ENCODE assay signal across 8 cellular contexts in genomic region chr19:1252818-1253513, GRCh38. TPM values are rescaled to one million over a fixed set of nuclear protein-coding genes. Genes with fewer than 3 reads are reported as not detected.
DNase-seq lines count a peak whose midpoint lies in the region; ATAC-seq and TF ChIP-seq lines count a peak whose summit lies in the region.

No MANE protein-coding gene starts in this region.

- no peak for ATAC-seq in HG02759 (IDR thresholded peaks at IDR 0.05; ENCODE audit: unreplicated experiment)

- POLR2A ChIA-PET in SK-N-SH (lab: Yijun Ruan, JAX): interaction anchor here (1.0 to 1.9 kb wide), 7 partner anchors 9 to 22 kb away, joined by 3 to 32 read pairs (median 7); partner anchors contain the start of genes ATP5F1D, CIRBP and FAM174C

- H3K27ac ChIP-seq in SK-N-SH (ENCODE audit: low read depth in 2 of 2, low read length in 1 of 2) (peak overlapping the region; percentile 95 to 99), adrenal gland (peak overlapping the region; percentile 97 to 100 (median 99)), prostate gland (peak overlapping the region; percentile 97 to 100)

- H3K4me1 ChIP-seq in SK-N-SH (ENCODE audit: control insufficient read depth in 1 of 2, insufficient read depth in 2 of 2, low read depth in 1 of 2, low read length in 1 of 2) (peaks cover 18 to 32% of the 10 kb centered on the region in 2 experiments; a peak in 3 of 4 replicates), adrenal gland (replicated peaks in 1 of 2) (peaks cover 40% of the 10 kb centered on the region in 2 donors), prostate gland (replicated peaks) (peaks cover 36% of the 10 kb centered on the region)

- H3K27me3 ChIP-seq in SK-N-SH (ENCODE audit: insufficient read depth): no peaks in the 10 kb centered on the region
- no peaks in the 10 kb centered on the region for H3K27me3 ChIP-seq in adrenal gland
- no peaks in the 10 kb centered on the region for H3K27me3 ChIP-seq in prostate gland (replicated peaks; ENCODE audit: insufficient read depth)

- peak in 1 of 2 experiments; percentile 7; a peak in 1 of 4 replicates for TF ChIP-seq EP300 in SK-N-SH (IDR thresholded peaks at IDR 0.05; ENCODE audit: borderline replicate concordance in 1 of 2, low read depth in 1 of 2, low read length in 1 of 2)

- H3K4me3 ChIP-seq in SK-N-SH (ENCODE audit: low read depth in 2 of 2, low read length in 1 of 2) (peak overlapping the region; percentile 79 to 86), adrenal gland (peak overlapping the region in 2 of 4 donors; percentile 38 to 92), prostate gland (peak overlapping the region; percentile 87 to 95)

- 2% methylated on average over 11 of the region's 26 CpGs for WGBS in SK-N-SH (ENCODE audit: low lambda C conversion rate)
- WGBS in adrenal gland, 4 donors: 0 to 1% (median 0%) methylated on average over 2 to 26 of the region's 26 CpGs
- 2% methylated on average over 11 of the region's 26 CpGs for WGBS in prostate gland

- H4K20me1 ChIP-seq in SK-N-SH (ENCODE audit: insufficient read depth): peaks cover 60% of the 10 kb centered on the region

- CTCF ChIA-PET in SK-N-SH (lab: Yijun Ruan, JAX): interaction anchor here (0.8 to 18.6 kb wide), 7 partner anchors 9 to 140 kb away, joined by 3 to 594 read pairs (median 4); partner anchors contain the start of genes ATP5F1D and CIRBP

- H3K79me2 ChIP-seq in SK-N-SH (ENCODE audit: insufficient read depth): peaks cover 79% of the 10 kb centered on the region

- H3K9me3 ChIP-seq in SK-N-SH: no peaks in the 10 kb centered on the region
- no peaks in the 10 kb centered on the region for H3K9me3 ChIP-seq in adrenal gland (replicated peaks in 1 of 3)
- no peaks in the 10 kb centered on the region for H3K9me3 ChIP-seq in prostate gland

- peaks cover 54% of the 10 kb centered on the region for H3F3A ChIP-seq in SK-N-SH (replicated peaks; ENCODE audit: insufficient read depth)

- H3K36me3 ChIP-seq in SK-N-SH (replicated peaks in 1 of 2; ENCODE audit: control insufficient read depth in 1 of 2, insufficient read depth in 2 of 2, low read length in 1 of 2): peaks cover 43 to 49% of the 10 kb centered on the region in 2 experiments
- peaks cover 0 to 56% of the 10 kb centered on the region in 2 donors for H3K36me3 ChIP-seq in adrenal gland (replicated peaks in 1 of 2)
- peaks cover 16 to 31% of the 10 kb centered on the region in 2 donors for H3K36me3 ChIP-seq in prostate gland

- intact Hi-C loops in adrenal gland (cut with DNase I): no loop called here
- intact Hi-C loops in cardiac septum (cut with DNase I): no loop called here
- intact Hi-C loops in prostate gland (cut with DNase I): no loop called here

- H3K4me2 ChIP-seq in SK-N-SH: peak overlapping the region; percentile 99

- TF ChIP-seq POLR2A in adrenal gland (IDR thresholded peaks at IDR 0.05): peak in 1 of 2 donors; percentile 72
- TF ChIP-seq POLR2A in prostate gland (IDR thresholded peaks at IDR 0.05): no peak

- peak overlapping the region; percentile 98 for H3K9ac ChIP-seq in SK-N-SH

- no peak overlapping the region for H2AFZ ChIP-seq in SK-N-SH (ENCODE audit: low read depth)

- DNase-seq in AML-193 (lab: John Stamatoyannopoulos, UW): peak; percentile 80 to 93
- DNase-seq in HT-29 (ENCODE audit: low spot score): peak; percentile 78
- peak; percentile 69 for DNase-seq in SK-N-SH
- DNase-seq in adrenal gland: peak; percentile 92 to 98 (median 97)
- DNase-seq in cardiac septum (ENCODE audit: low spot score): peak; percentile 97
- peak; percentile 91 for DNase-seq in prostate gland (ENCODE audit: low spot score)
- no peak for DNase-seq in RPMI8226

- peak; percentile 24 for TF ChIP-seq CTCF in SK-N-SH (IDR thresholded peaks at IDR 0.05)
- TF ChIP-seq CTCF in adrenal gland (IDR thresholded peaks at IDR 0.05): peak in 3 of 6 experiments; percentile 30 to 38 (median 35)
- TF ChIP-seq CTCF in prostate gland (IDR thresholded peaks at IDR 0.05): peak in 1 of 4 experiments; percentile 18

- TF ChIP-seq RAD21 in SK-N-SH (IDR thresholded peaks at IDR 0.05; ENCODE audit: low read length): no peak

- no peaks in the 10 kb centered on the region for H3K9me2 ChIP-seq in SK-N-SH

TF ChIP-seq in SK-N-SH, 30 proteins besides CTCF, POLR2A, EP300 and RAD21 (continues in another document):
- TF ChIP-seq FOXJ3 (CRISPR knock-in tag; IDR thresholded peaks at IDR 0.05) (no peak), GATA2 (CRISPR knock-in tag; IDR thresholded peaks at IDR 0.05) (no peak), REST (IDR thresholded peaks at IDR 0.05; ENCODE audit: low read depth, low read length) (no peak), USF2 (IDR thresholded peaks at IDR 0.05; ENCODE audit: borderline replicate concordance, low read depth, low read length) (no peak), JUND (IDR thresholded peaks at IDR 0.05) (peak; percentile 78), MEF2A (IDR thresholded peaks at IDR 0.05; ENCODE audit: borderline replicate concordance, low read depth) (no peak), TCF12 (IDR thresholded peaks at IDR 0.05) (peak; percentile 59; the same call in 1 of the 2 replicates)

RNA-seq across cellular contexts. Expression of gene MIDN, which starts 4.6 kb away (rescaled TPM):
- 32.5 and 38.6 TPM in 2 replicates for total RNA-seq in HT-29 (2014; rRNA removed; shearing (Covaris generic))
- 8.2 and 13.9 TPM in 2 replicates for polyA plus RNA-seq in SK-N-SH (2012; rRNA removed)
- polyA plus RNA-seq in SK-N-SH (2012; cell fraction: cytosol; rRNA removed): 6.8 and 9.9 TPM in 2 replicates
- 53.9 and 79.1 TPM in 2 replicates for polyA plus RNA-seq in SK-N-SH (2012; cell fraction: nucleus; rRNA removed)
- 100 to 1,000 TPM in 5 of 8 donors, 10 to 100 TPM in 3; 20.0 to 189 (median 113) TPM for total RNA-seq in adrenal gland
- 10 to 100 TPM; 15.5 to 73.0 (median 46.8) TPM for polyA plus RNA-seq in adrenal gland
- total RNA-seq in cardiac septum: 97.5 TPM
- 10 to 100 TPM; 35.8 to 42.9 TPM for total RNA-seq in prostate gland

RNA-seq across cellular contexts. Expression of gene ATP5F1D, which starts 11.4 kb away (rescaled TPM):
- 142 and 159 TPM in 2 replicates for total RNA-seq in HT-29 (2014; rRNA removed; shearing (Covaris generic))
- 133 and 226 TPM in 2 replicates for polyA plus RNA-seq in SK-N-SH (2012; rRNA removed)
- polyA plus RNA-seq in SK-N-SH (2012; cell fraction: cytosol; rRNA removed): 114 and 155 TPM in 2 replicates
- polyA plus RNA-seq in SK-N-SH (2012; cell fraction: nucleus; rRNA removed): 81.6 and 162 TPM in 2 replicates
- total RNA-seq in adrenal gland: 100 to 1,000 TPM in 7 of 8 donors, 10 to 100 TPM in 1; 80.2 to 435 (median 229) TPM
- 1,000 to 10,000 TPM in 1 of 3 donors, 100 to 1,000 TPM in 1, 10 to 100 TPM in 1; 15.6 to 1,534 (median 925) TPM for polyA plus RNA-seq in adrenal gland
- total RNA-seq in cardiac septum: 486 TPM
- total RNA-seq in prostate gland: 100 to 1,000 TPM; 109 to 151 TPM

RNA-seq across cellular contexts. Expression of gene CBARP, which starts 15.2 kb away (rescaled TPM):
- total RNA-seq in HT-29 (2014; rRNA removed; shearing (Covaris generic)): 2.4 and 3.9 TPM in 2 replicates
- polyA plus RNA-seq in SK-N-SH (2012; rRNA removed) (4.8 and 5.1 TPM in 2 replicates), adrenal gland (1 to 10 TPM in 2 of 3 donors, under 1 TPM in 1; 0.09 to 9.3 (median 2.2) TPM)
- polyA plus RNA-seq in SK-N-SH (2012; cell fraction: cytosol; rRNA removed): 1.6 and 3.5 TPM in 2 replicates
- polyA plus RNA-seq in SK-N-SH (2012; cell fraction: nucleus; rRNA removed): 25.2 and 37.7 TPM in 2 replicates
- total RNA-seq in adrenal gland (1 to 10 TPM in 6 of 8 donors, not detected in 2; 1.0 to 5.0 (median 1.8) TPM), cardiac septum (1.9 TPM), prostate gland (1 to 10 TPM in 1 of 2 donors, under 1 TPM in 1; 0.68 to 4.4 TPM)

RNA-seq across cellular contexts. Expression of gene CIRBP, which starts 16.2 kb away (rescaled TPM):
- 72.3 and 72.7 TPM in 2 replicates for total RNA-seq in HT-29 (2014; rRNA removed; shearing (Covaris generic))
- polyA plus RNA-seq in SK-N-SH (2012; rRNA removed) (762 and 857 TPM in 2 replicates), adrenal gland (100 to 1,000 TPM; 360 to 990 (median 737) TPM)
- 628 and 677 TPM in 2 replicates for polyA plus RNA-seq in SK-N-SH (2012; cell fraction: cytosol; rRNA removed)
- 2,521 and 3,638 TPM in 2 replicates for polyA plus RNA-seq in SK-N-SH (2012; cell fraction: nucleus; rRNA removed)
- total RNA-seq in adrenal gland (1,000 to 10,000 TPM in 1 of 8 donors, 100 to 1,000 TPM in 7; 317 to 1,164 (median 685) TPM), cardiac septum (318 TPM), prostate gland (100 to 1,000 TPM; 753 to 863 TPM)

RNA-seq across cellular contexts. Expression of gene FAM174C, which starts 22.4 kb away (rescaled TPM):
- 156 and 183 TPM in 2 replicates for total RNA-seq in HT-29 (2014; rRNA removed; shearing (Covaris generic))
- polyA plus RNA-seq in SK-N-SH (2012; rRNA removed) (53.5 and 78.0 TPM in 2 replicates), adrenal gland (100 to 1,000 TPM in 2 of 3 donors, 1 to 10 TPM in 1; 3.8 to 139 (median 123) TPM)
- polyA plus RNA-seq in SK-N-SH (2012; cell fraction: cytosol; rRNA removed): 35.5 and 51.2 TPM in 2 replicates
- polyA plus RNA-seq in SK-N-SH (2012; cell fraction: nucleus; rRNA removed): 76.2 and 162 TPM in 2 replicates
- total RNA-seq in adrenal gland (100 to 1,000 TPM in 3 of 8 donors, 10 to 100 TPM in 5; 67.4 to 279 (median 86.5) TPM), cardiac septum (20.0 TPM), prostate gland (10 to 100 TPM; 95.1 to 98.7 TPM)
